ENCODE assay signal across 8 cellular contexts in genomic region chr2:219689676-219690628, GRCh38.
DNase-seq lines count a peak whose midpoint lies in the region; ATAC-seq and TF ChIP-seq lines count a peak whose summit lies in the region.

No MANE protein-coding gene starts in this region.

- DNase-seq in CD4-positive, alpha-beta memory T cell = peak; percentile 25 to 39 (median 29)
- DNase-seq in HuH-7 (ENCODE audit: low spot score) (peak; percentile 36), RWPE1 (ENCODE audit: low spot score) (peak; percentile 58), MCF 10A (ENCODE audit: unreplicated experiment) (peak; percentile 78), islet precursor cell (peak; percentile 61)
- peak; percentile 22 to 30 for DNase-seq in stimulated activated CD4-positive, alpha-beta T cell treated with anti-CD3 and anti-CD28 coated beads, Interleukin-4, amount 100 ng/mL, for 48 hours (ENCODE audit: low read depth in 2 of 2)
- no peak for DNase-seq in activated effector memory CD4-positive, alpha-beta T cell treated with Interleukin-2 at 50 U/mL for 16 hours

- peaks cover 18 to 37% of the 10 kb centered on the region in 2 donors for H3K27me3 Mint-ChIP-seq in CD4-positive, alpha-beta memory T cell
- H3K27me3 Mint-ChIP-seq in MCF 10A (ENCODE audit: insufficient read depth, unreplicated experiment) = no peaks in the 10 kb centered on the region

- no peaks in the 10 kb centered on the region for H3K9me3 ChIP-seq in CD4-positive, alpha-beta memory T cell (ENCODE audit: control insufficient read depth in 1 of 2, low read length in 2 of 2)

- ATAC-seq in GM18868 (IDR thresholded peaks at IDR 0.05; ENCODE audit: unreplicated experiment) = peak; percentile 36

- H3K4me3 ChIP-seq in CD4-positive, alpha-beta memory T cell (ENCODE audit: low read length in 2 of 2) = no peak overlapping the region

- no peaks in the 10 kb centered on the region for H3K36me3 Mint-ChIP-seq in CD4-positive, alpha-beta memory T cell
- H3K36me3 Mint-ChIP-seq in MCF 10A (ENCODE audit: insufficient read depth, unreplicated experiment) = peaks cover under 1% of the 10 kb centered on the region

- H3K27ac ChIP-seq in CD4-positive, alpha-beta memory T cell (ENCODE audit: low read depth, low read length) = no peak overlapping the region
- peak overlapping the region; percentile 90 for H3K27ac ChIP-seq in RWPE1

- H3K27ac Mint-ChIP-seq in CD4-positive, alpha-beta memory T cell = no peak overlapping the region
- H3K27ac Mint-ChIP-seq in MCF 10A (ENCODE audit: low read depth, unreplicated experiment) = peak overlapping the region; percentile 89

- POLR2A ChIA-PET in CD4-positive, alpha-beta memory T cell (lab: Charles Lee; ENCODE audit: partially characterized antibody) = no interaction called here
- POLR2A ChIA-PET in RWPE1 (lab: Yijun Ruan, JAX; ENCODE audit: low non-redundant PET) (interaction anchor here (0.7 kb wide), 1 partner anchor 45 kb away, joined by 5 read pairs; no protein-coding TSS in a partner anchor), MCF 10A (lab: Yijun Ruan, JAX) (interaction anchor here (0.7 to 5.0 kb wide), 19 partner anchors 9 to 192 kb away, joined by 3 to 61 read pairs (median 6); partner anchors contain the start of genes CHPF, GMPPA, INHA and OBSL1)

- peaks cover 0 to 7% (median 1%) of the 10 kb centered on the region in 4 donors for H3K4me1 Mint-ChIP-seq in CD4-positive, alpha-beta memory T cell
- H3K4me1 Mint-ChIP-seq in MCF 10A (ENCODE audit: insufficient read depth, unreplicated experiment) = peaks cover 31% of the 10 kb centered on the region

- peaks cover 0 to 3% (median 0%) of the 10 kb centered on the region in 8 donors for H3K9me3 Mint-ChIP-seq in CD4-positive, alpha-beta memory T cell
- no peaks in the 10 kb centered on the region for H3K9me3 Mint-ChIP-seq in MCF 10A (ENCODE audit: unreplicated experiment)

- intact Hi-C loops in CD4-positive, alpha-beta memory T cell (cut with micrococcal nuclease) = no loop called here
- intact Hi-C loops in MCF 10A (cut with micrococcal nuclease) = loop anchor here (1.0 to 5.0 kb wide), 6 partner anchors 48 to 288 kb away; partner anchors contain the start of gene STK11IP

- no TSS peak for BruUV-seq in MCF 10A (replicated peaks; lab: Mats Ljungman, UMichigan)

- CTCF ChIA-PET in CD4-positive, alpha-beta memory T cell (lab: Charles Lee; ENCODE audit: partially characterized antibody) = interaction anchor here (0.7 to 2.7 kb wide), 10 partner anchors 9 to 149 kb away, joined by 3 to 10 read pairs (median 4); no protein-coding TSS in a partner anchor
- CTCF ChIA-PET in RWPE1 (lab: Yijun Ruan, JAX) = interaction anchor here (0.5 to 2.0 kb wide), 15 partner anchors 9 to 999 kb away, joined by 3 to 11 read pairs (median 4); no protein-coding TSS in a partner anchor
- CTCF ChIA-PET in MCF 10A (lab: Yijun Ruan, JAX) = interaction anchor here (0.5 to 12.7 kb wide), 32 partner anchors 8 to 288 kb away, joined by 3 to 220 read pairs (median 4); partner anchors contain the start of genes CHPF, OBSL1, SLC4A3 and STK11IP

- no peak overlapping the region for H3K4me3 Mint-ChIP-seq in CD4-positive, alpha-beta memory T cell
- H3K4me3 Mint-ChIP-seq in MCF 10A (ENCODE audit: unreplicated experiment) = peak overlapping the region; percentile 57

- peak; percentile 82 for TF ChIP-seq CTCF in RWPE1 (conservative IDR thresholded peaks at IDR 0.05; ENCODE audit: low read depth)
- peak; percentile 73 for TF ChIP-seq CTCF in MCF 10A (IDR thresholded peaks at IDR 0.05; ENCODE audit: unreplicated experiment)

- no peaks in the 10 kb centered on the region for H3K27me3 ChIP-seq in CD4-positive, alpha-beta memory T cell (ENCODE audit: insufficient read depth, low read length)

- H3K36me3 ChIP-seq in CD4-positive, alpha-beta memory T cell (ENCODE audit: insufficient read depth, low read length) = no peaks in the 10 kb centered on the region

- no peaks in the 10 kb centered on the region for H3K4me1 ChIP-seq in CD4-positive, alpha-beta memory T cell (ENCODE audit: insufficient read depth, low read length)
